Comparison of ENCODE assay signal across 11 cellular contexts in the genomic region with DNA sequence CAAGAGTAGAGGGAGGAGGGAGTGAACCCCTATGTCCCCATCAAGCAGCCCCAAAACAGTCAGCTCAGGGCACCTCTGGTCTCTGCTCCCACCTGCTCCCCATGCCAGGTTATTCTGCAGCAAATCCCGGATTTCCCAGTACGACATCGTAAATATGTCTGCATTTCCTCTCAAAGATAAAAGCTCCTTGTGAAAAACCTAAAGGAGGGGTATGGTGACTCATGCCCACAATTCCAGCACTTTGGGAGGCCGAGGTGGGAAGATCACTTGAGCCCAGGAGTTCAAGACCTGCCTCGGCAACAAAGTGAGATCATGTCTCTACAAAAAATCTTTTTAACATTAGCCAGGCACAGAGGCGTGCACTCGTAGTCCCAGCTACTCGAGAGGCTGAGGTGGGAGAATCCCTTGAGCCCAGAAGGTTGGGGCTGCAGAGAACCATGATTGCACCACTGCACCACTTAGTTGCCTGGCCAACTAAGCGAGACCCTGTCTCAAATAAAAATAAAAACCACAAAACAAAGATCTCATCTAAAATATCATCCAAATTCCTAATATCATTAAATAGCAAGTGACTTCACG. TPM values are rescaled to one million over a fixed set of nuclear protein-coding genes. Genes with fewer than 3 reads are reported as not detected.
A peak's percentile ranks its signal among the peaks of the same experiment; 100 is the strongest.
DNase-seq lines count a peak whose midpoint lies in the region; ATAC-seq and TF ChIP-seq lines count a peak whose summit lies in the region.
"Had no signal": no experiment of that assay in that cellular context is flagged by ENCODE, and none has a peak within 500 bp of the region (broad histone marks: within the 10 kb centered on the region; RNA-seq: fewer than 3 reads in every experiment).

No MANE protein-coding gene starts in this region.

- peak overlapping the region; percentile 54 for H3K27ac ChIP-seq in VCaP
- H3K27ac ChIP-seq in stomach = peak overlapping the region in 3 of 5 donors; percentile 63 to 66 (median 65)

- TF ChIP-seq CTCF in HFFc6 (IDR thresholded peaks at IDR 0.05) (no peak), VCaP (conservative IDR thresholded peaks at IDR 0.05) (no peak), foreskin fibroblast (IDR thresholded peaks at IDR 0.05; ENCODE audit: low read depth, low read length) (no peak), stomach (IDR thresholded peaks at IDR 0.05) (no peak)

- H3K9me3 Mint-ChIP-seq in HFFc6 = peaks cover 8% of the 10 kb centered on the region; the same call in 1 of the 2 replicates
- H3K9me3 Mint-ChIP-seq: nephron, T-cell had no signal

- no peaks in the 10 kb centered on the region for H3K27me3 Mint-ChIP-seq in HFFc6 (ENCODE audit: insufficient read depth)
- H3K27me3 Mint-ChIP-seq: T-cell had no signal

- 68 to 74% (median 71%) methylated on average over 10 of the region's 10 CpGs for WGBS in stomach, 5 donors

- ATAC-seq in HG02642 (IDR thresholded peaks at IDR 0.05; ENCODE audit: poor library complexity, unreplicated experiment) = no peak
- ATAC-seq: stimulated activated naive B cell treated with anti-CD40 and anti-IgM and Interleukin-4, amounts not matched to agents 10 μg/mL and 1 μg/mL and 100 μg/mL, for 72 hours; T-cell had no signal

- peaks cover 5% of the 10 kb centered on the region; the same call in 1 of the 2 replicates for H3K36me3 Mint-ChIP-seq in HFFc6 (ENCODE audit: low read depth)
- H3K36me3 Mint-ChIP-seq: T-cell had no signal

- H3K4me3 ChIP-seq in foreskin fibroblast (ENCODE audit: low read depth in 1 of 2, low read length in 2 of 2) (no peak overlapping the region), stomach (no peak overlapping the region)

- peak overlapping the region; percentile 63 for H3K27ac Mint-ChIP-seq in HFFc6
- H3K27ac Mint-ChIP-seq: stimulated activated naive B cell treated with anti-CD40 and anti-IgM and Interleukin-4, amounts not matched to agents 10 μg/mL and 1 μg/mL and 100 μg/mL, for 72 hours; T-cell had no signal

- TF ChIP-seq EP300 in stomach (IDR thresholded peaks at IDR 0.05) = no peak

- no peaks in the 10 kb centered on the region for H3K9me3 ChIP-seq in stomach

- H3K4me3 Mint-ChIP-seq in HFFc6 = no peak overlapping the region
- H3K4me3 Mint-ChIP-seq: stimulated activated naive B cell treated with anti-CD40 and anti-IgM and Interleukin-4, amounts not matched to agents 10 μg/mL and 1 μg/mL and 100 μg/mL, for 72 hours; T-cell had no signal

- DNase-seq in HFFc6 = no peak
- peak; percentile 21 to 54 for DNase-seq in foreskin fibroblast
- DNase-seq in stomach = no peak
- no peak for DNase-seq in NK-92 treated with Interleukin-12 subunit alpha and Interleukin-12 subunit beta, amount 100 ng/mL, for 24 hours (lab: John Stamatoyannopoulos, UW)
- DNase-seq in stimulated activated naive CD4-positive, alpha-beta T cell treated with Interleukin-2 at 50 U/mL for 16 hours (lab: John Stamatoyannopoulos, UW) = no peak
- DNase-seq: DND-41; stimulated activated naive B cell treated with anti-CD40 and anti-IgM and Interleukin-4, amounts not matched to agents 10 μg/mL and 1 μg/mL and 100 μg/mL, for 72 hours; T-cell had no signal

- no peaks in the 10 kb centered on the region for H3K36me3 ChIP-seq in stomach

- intact Hi-C loops in stomach (cut with DNase I; ENCODE audit: low total_unique reads) = no loop called here

- peaks cover 9 to 25% (median 16%) of the 10 kb centered on the region in 4 donors for H3K4me1 ChIP-seq in stomach

- H3K27me3 ChIP-seq in stomach = no peaks in the 10 kb centered on the region

- H3K4me1 Mint-ChIP-seq in HFFc6 (ENCODE audit: low read depth) = peaks cover 21% of the 10 kb centered on the region
- H3K4me1 Mint-ChIP-seq: stimulated activated naive B cell treated with anti-CD40 and anti-IgM and Interleukin-4, amounts not matched to agents 10 μg/mL and 1 μg/mL and 100 μg/mL, for 72 hours had no signal

- TF ChIP-seq POLR2A in stomach (IDR thresholded peaks at IDR 0.05) = no peak

RNA-seq across cellular contexts. Expression of a gene that starts 7.1 kb away (rescaled TPM):
- 100 to 1,000 TPM; 103 to 125 (median 111) TPM for total RNA-seq in HFFc6 (2021; fragmentation: NEBNext Ultra II Directional; extraction: Animal tissue kit (Norgen Biotek cat#: 25700))
- 10 to 100 TPM in 3 of 5 donors, 1 to 10 TPM in 1, not detected in 1; 9.4 to 69.8 (median 22.6) TPM for total RNA-seq in stomach
- 10 to 100 TPM; 17.7 to 26.3 (median 19.4) TPM for polyA plus RNA-seq in stomach

RNA-seq across cellular contexts. Expression of a gene that starts 33.3 kb away (rescaled TPM):
- under 1 TPM in 4 of 6 experiments, not detected in 2; 0.14 to 0.35 (median 0.30) TPM for total RNA-seq in HFFc6 (2021; fragmentation: NEBNext Ultra II Directional; extraction: Animal tissue kit (Norgen Biotek cat#: 25700))
- total RNA-seq in stomach = 100 to 1,000 TPM in 1 of 5 donors, not detected in 4; 231 TPM
- 10 to 100 TPM in 1 of 3 donors, not detected in 2; 18.4 TPM for polyA plus RNA-seq in stomach

RNA-seq across cellular contexts. Expression of a gene that starts 38.1 kb away (rescaled TPM):
- total RNA-seq in HFFc6 (2021; fragmentation: NEBNext Ultra II Directional; extraction: Animal tissue kit (Norgen Biotek cat#: 25700)) = not detected
- total RNA-seq in stomach = 10 to 100 TPM in 1 of 5 donors, 1 to 10 TPM in 2, not detected in 2; 1.8 to 68.4 (median 4.9) TPM
- polyA plus RNA-seq in stomach = 10 to 100 TPM in 1 of 3 donors, 1 to 10 TPM in 2; 1.5 to 18.0 (median 4.7) TPM

Comparison
In these comparisons a context has a peak if more than half of its experiments do, and no peak if none do; other contexts are left out.
1. DNase-seq: peak in foreskin fibroblast (2 of 2); none in HFFc6 (single experiment), stomach (single experiment), NK-92 treated with Interleukin-12 subunit alpha and Interleukin-12 subunit beta, amount 100 ng/mL, for 24 hours (single experiment) and stimulated activated naive CD4-positive, alpha-beta T cell treated with Interleukin-2 at 50 U/mL for 16 hours (single experiment).